Comparison of ENCODE assay signal across 26 cellular contexts in genomic region chr4:19051751-19052296, GRCh38.
A peak's percentile ranks its signal among the peaks of the same experiment; 100 is the strongest.
DNase-seq lines count a peak whose midpoint lies in the region; ATAC-seq, FAIRE-seq and TF ChIP-seq lines count a peak whose summit lies in the region.
"Had no signal": no experiment of that assay in that cellular context is flagged by ENCODE, and none has a peak within 500 bp of the region (broad histone marks: within the 10 kb centered on the region; RNA-seq: fewer than 3 reads in every experiment).

No MANE protein-coding gene starts in this region.

- no peak overlapping the region for H3K4me3 ChIP-seq in ectodermal cell (ENCODE audit: insufficient read depth, low read depth, low read length)
- H3K4me3 ChIP-seq: right atrium auricular region, uterus had no signal

- no peak for FAIRE-seq in frontal cortex (lab: Jason Lieb, UNC)
- FAIRE-seq: D721Med, G401.6, TTC549 had no signal

- H3K36me3 Mint-ChIP-seq in nephron progenitor cell (ENCODE audit: low read depth) (peaks cover 7% of the 10 kb centered on the region), MCF 10A (ENCODE audit: insufficient read depth, unreplicated experiment) (no peaks in the 10 kb centered on the region)
- H3K36me3 Mint-ChIP-seq: activated naive CD8-positive, alpha-beta T cell had no signal

- intact Hi-C loops in MCF 10A (cut with micrococcal nuclease): no loop called here

- no peaks in the 10 kb centered on the region for H3K36me3 ChIP-seq in ectodermal cell (ENCODE audit: control insufficient read depth, insufficient read depth, low read length)
- H3K36me3 ChIP-seq: right atrium auricular region, uterus had no signal

- POLR2A ChIA-PET in MCF 10A (lab: Yijun Ruan, JAX): no interaction called here

- H3K4me3 Mint-ChIP-seq in nephron progenitor cell (peak overlapping the region; percentile 22), MCF 10A (ENCODE audit: unreplicated experiment) (no peak overlapping the region)
- H3K4me3 Mint-ChIP-seq: activated naive CD8-positive, alpha-beta T cell; effector memory CD8-positive, alpha-beta T cell had no signal

- H3K4me1 Mint-ChIP-seq in nephron progenitor cell: peaks cover 43% of the 10 kb centered on the region
- H3K4me1 Mint-ChIP-seq in MCF 10A (ENCODE audit: insufficient read depth, unreplicated experiment): no peaks in the 10 kb centered on the region

- ATAC-seq in HG03439 (IDR thresholded peaks at IDR 0.05; ENCODE audit: unreplicated experiment): no peak
- ATAC-seq: effector memory CD8-positive, alpha-beta T cell; left ventricle myocardium superior; Right ventricle myocardium inferior had no signal

- H3K27ac Mint-ChIP-seq in nephron progenitor cell (peak overlapping the region; percentile 91), MCF 10A (ENCODE audit: low read depth, unreplicated experiment) (no peak overlapping the region)
- H3K27ac Mint-ChIP-seq: activated naive CD8-positive, alpha-beta T cell; effector memory CD8-positive, alpha-beta T cell had no signal

- H3K9me3 Mint-ChIP-seq in nephron progenitor cell (peaks cover 4% of the 10 kb centered on the region), MCF 10A (ENCODE audit: unreplicated experiment) (no peaks in the 10 kb centered on the region)

- TF ChIP-seq CTCF in nephron progenitor cell (IDR thresholded peaks at IDR 0.05) (no peak), MCF 10A (IDR thresholded peaks at IDR 0.05; ENCODE audit: unreplicated experiment) (no peak)

- no peaks in the 10 kb centered on the region for H3K27me3 Mint-ChIP-seq in nephron progenitor cell (ENCODE audit: low read depth, poor library complexity)
- no peaks in the 10 kb centered on the region for H3K27me3 Mint-ChIP-seq in MCF 10A (ENCODE audit: insufficient read depth, unreplicated experiment)
- H3K27me3 Mint-ChIP-seq: activated naive CD8-positive, alpha-beta T cell; effector memory CD8-positive, alpha-beta T cell had no signal

- CTCF ChIA-PET in MCF 10A (lab: Yijun Ruan, JAX): no interaction called here

- H3K27me3 ChIP-seq in ectodermal cell (ENCODE audit: control insufficient read depth, insufficient read depth, low read length, poor library complexity, severe bottlenecking): no peaks in the 10 kb centered on the region
- H3K27me3 ChIP-seq: right atrium auricular region, uterus had no signal

- H3K27ac ChIP-seq in ectodermal cell (ENCODE audit: insufficient read depth, low read depth, low read length, poor library complexity, severe bottlenecking): peak overlapping the region; percentile 30
- H3K27ac ChIP-seq: C4-2B, right atrium auricular region had no signal

- peaks cover 19% of the 10 kb centered on the region for H3K4me1 ChIP-seq in ectodermal cell (ENCODE audit: control insufficient read depth, insufficient read depth, low read length)
- H3K4me1 ChIP-seq: right atrium auricular region, uterus had no signal

- DNase-seq in EL: peak; percentile 68
- DNase-seq in NCI-H446 (lab: John Stamatoyannopoulos, UW): peak; percentile 2 to 42
- DNase-seq in nephron progenitor cell: peak; percentile 31
- DNase-seq in frontal cortex (ENCODE audit: low spot score in 2 of 2): no peak
- DNase-seq in MCF 10A (ENCODE audit: unreplicated experiment): no peak
- DNase-seq in activated CD4-positive, alpha-beta T cell treated with anti-CD3 and anti-CD28 coated beads for 48 hours: no peak
- DNase-seq: ACHN; activated CD4-positive, alpha-beta T cell treated with anti-CD3 and anti-CD28 coated beads for 4 hours; effector memory CD8-positive, alpha-beta T cell; left ventricle myocardium superior; NCI-H1694 treated with DMSO at 0.1 percent for 48 hours; NCI-H510A; occipital lobe; stimulated activated CD8-positive, alpha-beta memory T cell treated with anti-CD3 and anti-CD28 coated beads, Interleukin-4, amount 100 ng/mL, for 48 hours; substantia nigra; SW 1271; uterus had no signal

- no peaks in the 10 kb centered on the region for H3K9me3 ChIP-seq in ectodermal cell (ENCODE audit: control insufficient read depth, low read length)
- H3K9me3 ChIP-seq: right atrium auricular region, uterus had no signal

- WGBS in ectodermal cell, 2 experiments: 49 to 55% methylated on average over 6 of the region's 6 CpGs

- BruUV-seq in MCF 10A (replicated peaks; lab: Mats Ljungman, UMichigan): no TSS peak

Comparison
In these comparisons a context has a peak if more than half of its experiments do, and no peak if none do; other contexts are left out.
1. DNase-seq: peak in EL (single experiment), NCI-H446 (2 of 2) and nephron progenitor cell (single experiment); none in frontal cortex (0 of 2), MCF 10A (single experiment) and activated CD4-positive, alpha-beta T cell treated with anti-CD3 and anti-CD28 coated beads for 48 hours (single experiment).